ENCODE assay signal across 9 cellular contexts in genomic region chr9:4548796-4549725, GRCh38. TPM values are rescaled to one million over a fixed set of nuclear protein-coding genes. Genes with fewer than 3 reads are reported as not detected.
DNase-seq lines count a peak whose midpoint lies in the region; ATAC-seq and TF ChIP-seq lines count a peak whose summit lies in the region.
"Had no signal": no experiment of that assay in that cellular context is flagged by ENCODE, and none has a peak within 500 bp of the region (broad histone marks: within the 10 kb centered on the region; RNA-seq: fewer than 3 reads in every experiment).

No MANE protein-coding gene starts in this region.

- H3K4me1 ChIP-seq in heart left ventricle = peaks cover 0 to 57% (median 16%) of the 10 kb centered on the region in 12 donors

- H3K36me3 ChIP-seq in heart left ventricle = no peaks in the 10 kb centered on the region

- H3K27me3 Mint-ChIP-seq in stimulated activated naive B cell treated with anti-CD40 and anti-IgM and Interleukin-4, amounts not matched to agents 10 μg/mL and 1 μg/mL and 100 μg/mL, for 72 hours = peaks cover 15 to 26% of the 10 kb centered on the region in 2 donors
- no peaks in the 10 kb centered on the region for H3K27me3 Mint-ChIP-seq in activated T-helper 2 cell treated with anti-CD3 and anti-CD28 coated beads, Interferon-gamma antibody, Interleukin-2, Interleukin-4, amounts not matched to agents 10 μg/mL and 5 μg/mL and 100 μg/mL, durations not matched to agents 14 hours and 24 hours and 36 hours (ENCODE audit: low read depth)

- no peak overlapping the region for H3K4me3 Mint-ChIP-seq in stimulated activated naive B cell treated with anti-CD40 and anti-IgM and Interleukin-4, amounts not matched to agents 10 μg/mL and 1 μg/mL and 100 μg/mL, for 72 hours
- H3K4me3 Mint-ChIP-seq in activated T-helper 2 cell treated with anti-CD3 and anti-CD28 coated beads, Interferon-gamma antibody, Interleukin-2, Interleukin-4, amounts not matched to agents 10 μg/mL and 5 μg/mL and 100 μg/mL, durations not matched to agents 14 hours and 24 hours and 36 hours (ENCODE audit: low read depth) = no peak overlapping the region

- ATAC-seq in heart left ventricle = peak; percentile 19 to 49 (median 40)
- ATAC-seq in stimulated activated naive B cell treated with anti-CD40 and anti-IgM and Interleukin-4, amounts not matched to agents 10 μg/mL and 1 μg/mL and 100 μg/mL, for 72 hours (replicated peaks) = peak; percentile 41 to 43
- no peak for ATAC-seq in HG02571 (IDR thresholded peaks at IDR 0.05; ENCODE audit: unreplicated experiment)

- peak in 10 of 12 donors; percentile 18 to 57 (median 34) for TF ChIP-seq CTCF in heart left ventricle (IDR thresholded peaks at IDR 0.05)

- intact Hi-C loops in heart left ventricle (cut with DNase I) = loop anchor here in 2 of 10 donors (5.0 kb wide), 1 partner anchor 57 kb away; the partner anchor contains the start of gene SLC1A1 (in 2 of the 2)
- intact Hi-C loops in activated T-helper 2 cell treated with anti-CD3 and anti-CD28 coated beads, Interferon-gamma antibody, Interleukin-2, Interleukin-4, amounts not matched to agents 10 μg/mL and 5 μg/mL and 100 μg/mL, durations not matched to agents 14 hours and 24 hours and 36 hours (cut with micrococcal nuclease) = no loop called here

- WGBS in heart left ventricle, 4 donors = 50 to 62% (median 57%) methylated on average over 11 of the region's 11 CpGs

- no peak for TF ChIP-seq POLR2A in heart left ventricle (IDR thresholded peaks at IDR 0.05)

- H3K9me3 Mint-ChIP-seq in stimulated activated naive B cell treated with anti-CD40 and anti-IgM and Interleukin-4, amounts not matched to agents 10 μg/mL and 1 μg/mL and 100 μg/mL, for 72 hours = peaks cover 0 to 2% of the 10 kb centered on the region in 2 donors
- no peaks in the 10 kb centered on the region for H3K9me3 Mint-ChIP-seq in activated T-helper 2 cell treated with anti-CD3 and anti-CD28 coated beads, Interferon-gamma antibody, Interleukin-2, Interleukin-4, amounts not matched to agents 10 μg/mL and 5 μg/mL and 100 μg/mL, durations not matched to agents 14 hours and 24 hours and 36 hours

- no peaks in the 10 kb centered on the region for H3K36me3 Mint-ChIP-seq in stimulated activated naive B cell treated with anti-CD40 and anti-IgM and Interleukin-4, amounts not matched to agents 10 μg/mL and 1 μg/mL and 100 μg/mL, for 72 hours
- H3K36me3 Mint-ChIP-seq in activated T-helper 2 cell treated with anti-CD3 and anti-CD28 coated beads, Interferon-gamma antibody, Interleukin-2, Interleukin-4, amounts not matched to agents 10 μg/mL and 5 μg/mL and 100 μg/mL, durations not matched to agents 14 hours and 24 hours and 36 hours (ENCODE audit: low read depth) = no peaks in the 10 kb centered on the region

- no peak overlapping the region for H3K27ac Mint-ChIP-seq in stimulated activated naive B cell treated with anti-CD40 and anti-IgM and Interleukin-4, amounts not matched to agents 10 μg/mL and 1 μg/mL and 100 μg/mL, for 72 hours
- H3K27ac Mint-ChIP-seq in activated T-helper 2 cell treated with anti-CD3 and anti-CD28 coated beads, Interferon-gamma antibody, Interleukin-2, Interleukin-4, amounts not matched to agents 10 μg/mL and 5 μg/mL and 100 μg/mL, durations not matched to agents 14 hours and 24 hours and 36 hours = no peak overlapping the region

- no peaks in the 10 kb centered on the region for H3K9me3 ChIP-seq in heart left ventricle

- no peak overlapping the region for H3K4me3 ChIP-seq in heart left ventricle

- H3K4me1 Mint-ChIP-seq in stimulated activated naive B cell treated with anti-CD40 and anti-IgM and Interleukin-4, amounts not matched to agents 10 μg/mL and 1 μg/mL and 100 μg/mL, for 72 hours = no peaks in the 10 kb centered on the region
- peaks cover 6% of the 10 kb centered on the region for H3K4me1 Mint-ChIP-seq in activated T-helper 2 cell treated with anti-CD3 and anti-CD28 coated beads, Interferon-gamma antibody, Interleukin-2, Interleukin-4, amounts not matched to agents 10 μg/mL and 5 μg/mL and 100 μg/mL, durations not matched to agents 14 hours and 24 hours and 36 hours (ENCODE audit: low read depth)

- DNase-seq in SIG-M5 treated with dmso at 0.1 percent for 504 hours (lab: John Stamatoyannopoulos, UW; ENCODE audit: unreplicated experiment) (peak; percentile 16), SIG-M5 (lab: John Stamatoyannopoulos, UW) (no peak), OCI-M1 (lab: John Stamatoyannopoulos, UW) (peak; percentile 94), heart left ventricle (peak in 3 of 5 donors; percentile 32 to 68 (median 44)), HK-2 (ENCODE audit: unreplicated experiment) (no peak)
- DNase-seq in stimulated activated naive B cell treated with anti-CD40 and anti-IgM and Interleukin-4, amounts not matched to agents 10 μg/mL and 1 μg/mL and 100 μg/mL, for 72 hours = no peak
- DNase-seq in activated T-helper 2 cell treated with anti-CD3 and anti-CD28 coated beads, Interferon-gamma antibody, Interleukin-2, Interleukin-4, amounts not matched to agents 10 μg/mL and 5 μg/mL and 100 μg/mL, durations not matched to agents 14 hours and 24 hours and 36 hours (ENCODE audit: low spot score) = no peak
- DNase-seq: AML-193 had no signal

- H3K27ac ChIP-seq in heart left ventricle = peak overlapping the region in 9 of 12 donors; percentile 17 to 64 (median 36)

- H3K27me3 ChIP-seq in heart left ventricle = no peaks in the 10 kb centered on the region

RNA-seq across cellular contexts. Expression of gene SLC1A1, which starts 58.8 kb away (rescaled TPM):
- 1 to 10 TPM; 1.1 to 4.6 (median 2.1) TPM for total RNA-seq in heart left ventricle
- 1 to 10 TPM; 1.0 to 1.5 TPM for polyA plus RNA-seq in heart left ventricle
- 0.14 TPM in 1 of 2 replicates, not detected in the other for total RNA-seq in activated T-helper 2 cell treated with anti-CD3 and anti-CD28 coated beads, Interferon-gamma antibody, Interleukin-2, Interleukin-4, amounts not matched to agents 10 μg/mL and 5 μg/mL and 100 μg/mL, durations not matched to agents 14 hours and 24 hours and 36 hours

Comparison
In these comparisons a context has a peak if more than half of its experiments do, and no peak if none do; other contexts are left out.
1. DNase-seq: peak in SIG-M5 treated with dmso at 0.1 percent for 504 hours (single experiment), OCI-M1 (single experiment) and heart left ventricle (3 of 5); none in SIG-M5 (single experiment), stimulated activated naive B cell treated with anti-CD40 and anti-IgM and Interleukin-4, amounts not matched to agents 10 μg/mL and 1 μg/mL and 100 μg/mL, for 72 hours (single experiment), HK-2 (single experiment) and activated T-helper 2 cell treated with anti-CD3 and anti-CD28 coated beads, Interferon-gamma antibody, Interleukin-2, Interleukin-4, amounts not matched to agents 10 μg/mL and 5 μg/mL and 100 μg/mL, durations not matched to agents 14 hours and 24 hours and 36 hours (single experiment).